ENCODE assay signal across 1 cellular context in genomic region chr12:56299308-56299852, GRCh38.
TF ChIP-seq lines count a peak whose summit lies in the region.

No MANE protein-coding gene starts in this region.

TF ChIP-seq in H1, 55 proteins besides CTCF, POLR2A, EP300 and RAD21:
- TF ChIP-seq SAP30 (IDR thresholded peaks at IDR 0.05; ENCODE audit: insufficient read depth, insufficient replicate concordance, low read length) (peak; percentile 42), SIN3A (conservative IDR thresholded peaks at IDR 0.05 in 1 of 2, IDR thresholded peaks at IDR 0.05 in 1 of 2; ENCODE audit: low read depth in 1 of 2, low read length in 2 of 2) (no peak), CREB1 (IDR thresholded peaks at IDR 0.05) (no peak), USF2 (IDR thresholded peaks at IDR 0.05; ENCODE audit: low read length) (peak; percentile 54; the same call in 1 of the 2 replicates)
